Comparison of ENCODE assay signal across 20 cellular contexts in the genomic region with DNA sequence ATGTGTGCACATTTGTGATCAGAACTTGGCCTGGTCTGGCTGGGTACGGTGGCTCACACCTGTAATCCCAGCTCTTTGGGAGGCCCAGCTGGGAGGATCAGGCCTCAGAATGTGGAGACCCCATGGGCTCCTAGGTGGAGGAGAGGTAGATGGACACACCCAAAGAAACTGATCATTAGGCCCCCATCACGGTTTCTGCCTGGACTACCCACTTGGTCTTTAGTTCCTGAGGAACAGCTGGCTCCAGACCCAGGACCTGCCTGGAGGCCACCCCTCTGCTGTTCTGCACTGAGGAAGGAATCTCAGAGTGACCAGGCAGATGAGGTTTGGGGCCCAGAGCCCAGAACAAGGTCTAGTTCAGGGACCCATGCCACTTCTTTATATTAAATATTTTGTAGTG. TPM values are rescaled to one million over a fixed set of nuclear protein-coding genes. Genes with fewer than 3 reads are reported as not detected.
"Had no signal": no experiment of that assay in that cellular context is flagged by ENCODE, and none has a peak within 500 bp of the region (broad histone marks: within the 10 kb centered on the region; RNA-seq: fewer than 3 reads in every experiment).

No MANE protein-coding gene starts in this region.

- H3K4me3 Mint-ChIP-seq: activated CD4-positive, alpha-beta T cell treated with anti-CD3 and anti-CD28 coated beads, Interleukin-2, amount 10 ng/mL, durations not matched to agents 24 days and 14 days; activated T-cell treated with anti-CD3 and anti-CD28 coated beads, Interleukin-2, amount 50 U/mL, for 72 hours; brain; nephron; stimulated activated memory B cell treated with anti-CD40 and anti-IgM and Interleukin-4, amounts not matched to agents 10 μg/mL and 1 μg/mL and 100 μg/mL, for 72 hours had no signal

- H3K27ac ChIP-seq: thyroid gland had no signal

- H3K36me3 Mint-ChIP-seq: activated naive CD4-positive, alpha-beta T cell treated with anti-CD3 and anti-CD28 coated beads, Interleukin-2, amount 50 U/mL, for 72 hours; brain; stimulated activated memory B cell treated with anti-CD40 and anti-IgM and Interleukin-4, amounts not matched to agents 10 μg/mL and 1 μg/mL and 100 μg/mL, for 72 hours had no signal

- H3K4me3 ChIP-seq: thyroid gland had no signal

- H3K27ac Mint-ChIP-seq: activated CD4-positive, alpha-beta T cell treated with anti-CD3 and anti-CD28 coated beads, Interleukin-2, amount 10 ng/mL, durations not matched to agents 24 days and 14 days; activated naive CD4-positive, alpha-beta T cell treated with anti-CD3 and anti-CD28 coated beads, Interleukin-2, amount 50 U/mL, for 72 hours; activated T-cell treated with anti-CD3 and anti-CD28 coated beads, Interleukin-2, amount 50 U/mL, for 72 hours; brain; nephron; stimulated activated memory B cell treated with anti-CD40 and anti-IgM and Interleukin-4, amounts not matched to agents 10 μg/mL and 1 μg/mL and 100 μg/mL, for 72 hours had no signal

- ATAC-seq: activated naive CD4-positive, alpha-beta T cell treated with anti-CD3 and anti-CD28 coated beads, Interleukin-2, amount 50 U/mL, for 72 hours; activated T-cell treated with anti-CD3 and anti-CD28 coated beads, Interleukin-2, amount 50 U/mL, for 72 hours; esophagus mucosa; left ventricle myocardium superior; stimulated activated memory B cell treated with anti-CD40 and anti-IgM and Interleukin-4, amounts not matched to agents 10 μg/mL and 1 μg/mL and 100 μg/mL, for 72 hours had no signal

- H3K27me3 ChIP-seq: thyroid gland had no signal

- H3K36me3 ChIP-seq: thyroid gland had no signal

- H3K9me3 ChIP-seq: thyroid gland had no signal

- H3K9me3 Mint-ChIP-seq: activated CD4-positive, alpha-beta T cell treated with anti-CD3 and anti-CD28 coated beads, Interleukin-2, amount 10 ng/mL, durations not matched to agents 24 days and 14 days; activated naive CD4-positive, alpha-beta T cell treated with anti-CD3 and anti-CD28 coated beads, Interleukin-2, amount 50 U/mL, for 72 hours; activated T-cell treated with anti-CD3 and anti-CD28 coated beads, Interleukin-2, amount 50 U/mL, for 72 hours; brain; nephron; stimulated activated memory B cell treated with anti-CD40 and anti-IgM and Interleukin-4, amounts not matched to agents 10 μg/mL and 1 μg/mL and 100 μg/mL, for 72 hours had no signal

- DNase-seq: activated CD4-positive, alpha-beta T cell treated with anti-CD3 and anti-CD28 coated beads, Interleukin-2, amount 10 ng/mL, durations not matched to agents 24 days and 14 days; activated CD4-positive, CD25-positive, alpha-beta regulatory T cell; activated CD8-positive, alpha-beta memory T cell treated with anti-CD3 and anti-CD28 coated beads, Interleukin-2, amount 50 U/mL, for 48 hours; activated gamma-delta T cell; activated T-cell treated with anti-CD3 and anti-CD28 coated beads, Interleukin-2, amount 50 U/mL, for 72 hours; amygdala; cerebellar nuclear complex; hippocampal formation; left ventricle myocardium superior; mesenchymal stem cell; occipital lobe; stimulated activated CD4-positive, alpha-beta T cell treated with anti-CD3 and anti-CD28 coated beads, Interleukin-12 subunit alpha, Interleukin-12 subunit beta, amount 100 ng/mL, for 4 hours; T-helper 2 cell; thyroid gland had no signal

RNA-seq across cellular contexts. Expression of gene CBLC, which starts 1.5 kb away (rescaled TPM):
- total RNA-seq: activated CD4-positive, alpha-beta T cell treated with anti-CD3 and anti-CD28 coated beads, Interleukin-2, amount 10 ng/mL, durations not matched to agents 24 days and 14 days; activated naive CD4-positive, alpha-beta T cell treated with anti-CD3 and anti-CD28 coated beads, Interleukin-2, amount 50 U/mL, for 72 hours; activated T-cell treated with anti-CD3 and anti-CD28 coated beads, Interleukin-2, amount 50 U/mL, for 72 hours; glomerular endothelial cell; left ventricle myocardium superior; occipital lobe had no signal

RNA-seq across cellular contexts. Expression of gene BCAM, which starts 29.8 kb away (rescaled TPM):
- total RNA-seq: activated CD4-positive, alpha-beta T cell treated with anti-CD3 and anti-CD28 coated beads, Interleukin-2, amount 10 ng/mL, durations not matched to agents 24 days and 14 days had no signal

RNA-seq across cellular contexts. Expression of gene BCL3, which starts 30.6 kb away (rescaled TPM):
- total RNA-seq: occipital lobe had no signal
